ENCODE assay signal across 8 cellular contexts in genomic region chr1:9242338-9242969, GRCh38. TPM values are rescaled to one million over a fixed set of nuclear protein-coding genes. Genes with fewer than 3 reads are reported as not detected.
DNase-seq lines count a peak whose midpoint lies in the region; ATAC-seq, FAIRE-seq and TF ChIP-seq lines count a peak whose summit lies in the region.

No MANE protein-coding gene starts in this region.

- H3K9ac ChIP-seq in kidney (ENCODE audit: low read length in 2 of 2), result peak overlapping the region in 1 of 2 donors; percentile 56

- H3K27me3 Mint-ChIP-seq in CD4-positive, alpha-beta memory T cell, result no peaks in the 10 kb centered on the region

- H3K9me3 ChIP-seq in breast epithelium (no peaks in the 10 kb centered on the region), kidney (ENCODE audit: control insufficient read depth in 1 of 2, low read length in 2 of 2) (no peaks in the 10 kb centered on the region)
- no peaks in the 10 kb centered on the region for H3K9me3 ChIP-seq in CD4-positive, alpha-beta memory T cell (ENCODE audit: control insufficient read depth in 1 of 2, low read length in 2 of 2)

- FAIRE-seq in kidney (lab: Jason Lieb, UNC), result no peak

- H3K9me3 Mint-ChIP-seq in CD4-positive, alpha-beta memory T cell, result no peaks in the 10 kb centered on the region

- no peak for TF ChIP-seq POLR2A in breast epithelium (IDR thresholded peaks at IDR 0.05)

- intact Hi-C loops in breast epithelium (cut with DNase I; ENCODE audit: low total_unique reads) (no loop called here), kidney (cut with DNase I) (no loop called here), sciatic nerve (cut with DNase I) (no loop called here)
- intact Hi-C loops in CD4-positive, alpha-beta memory T cell (cut with micrococcal nuclease), result no loop called here

- H3K4me1 ChIP-seq in breast epithelium (peaks cover 0 to 40% of the 10 kb centered on the region in 2 donors), kidney (ENCODE audit: control insufficient read depth in 1 of 2, insufficient read depth in 1 of 2, low read depth in 1 of 2, low read length in 2 of 2) (peaks cover 24 to 26% of the 10 kb centered on the region in 2 donors)
- peaks cover 40% of the 10 kb centered on the region for H3K4me1 ChIP-seq in CD4-positive, alpha-beta memory T cell (ENCODE audit: insufficient read depth, low read length)

- peaks cover 6 to 7% of the 10 kb centered on the region in 2 donors for H3K36me3 Mint-ChIP-seq in CD4-positive, alpha-beta memory T cell

- POLR2A ChIA-PET in CD4-positive, alpha-beta memory T cell (lab: Charles Lee; ENCODE audit: partially characterized antibody), result no interaction called here

- H3K36me3 ChIP-seq in breast epithelium (no peaks in the 10 kb centered on the region), kidney (ENCODE audit: control insufficient read depth in 1 of 2, insufficient read depth in 2 of 2, low read length in 2 of 2) (peaks cover 5 to 6% of the 10 kb centered on the region in 2 donors)
- H3K36me3 ChIP-seq in CD4-positive, alpha-beta memory T cell (ENCODE audit: insufficient read depth, low read length), result no peaks in the 10 kb centered on the region

- H3K4me1 Mint-ChIP-seq in CD4-positive, alpha-beta memory T cell, result peaks cover 32 to 49% (median 41%) of the 10 kb centered on the region in 4 donors

- no peaks in the 10 kb centered on the region for H3K27me3 ChIP-seq in breast epithelium
- H3K27me3 ChIP-seq in CD4-positive, alpha-beta memory T cell (ENCODE audit: insufficient read depth, low read length), result no peaks in the 10 kb centered on the region

- ATAC-seq in sciatic nerve (peak; percentile 84), HG03039 (IDR thresholded peaks at IDR 0.05; ENCODE audit: unreplicated experiment) (no peak)

- H3K27ac ChIP-seq in breast epithelium, result peak overlapping the region; percentile 77 to 90
- H3K27ac ChIP-seq in kidney (ENCODE audit: low read depth in 2 of 2, low read length in 2 of 2), result peak overlapping the region; percentile 53 to 73
- no peak overlapping the region for H3K27ac ChIP-seq in CD4-positive, alpha-beta memory T cell (ENCODE audit: low read depth, low read length)

- H3K27ac Mint-ChIP-seq in CD4-positive, alpha-beta memory T cell, result no peak overlapping the region

- CTCF ChIA-PET in CD4-positive, alpha-beta memory T cell (lab: Charles Lee; ENCODE audit: partially characterized antibody), result no interaction called here

- in situ Hi-C loops in G401 (cut with HindIII; ENCODE audit: low sequenced_read_pairs) (no loop called here), ACHN (cut with HindIII; ENCODE audit: low pct_ligation_motif_present, low pct_unique_long_range_greater_than_20kb, low sequenced_read_pairs) (no loop called here)

- TF ChIP-seq CTCF in breast epithelium (IDR thresholded peaks at IDR 0.05) (no peak), kidney (IDR thresholded peaks at IDR 0.05; ENCODE audit: borderline replicate concordance, extremely low read depth, insufficient read depth) (no peak)

- H3K4me3 Mint-ChIP-seq in CD4-positive, alpha-beta memory T cell, result no peak overlapping the region

- H3K4me3 ChIP-seq in breast epithelium, result peak overlapping the region; percentile 13 to 28 (median 22)
- H3K4me3 ChIP-seq in kidney (ENCODE audit: low read length in 2 of 2), result no peak overlapping the region
- H3K4me3 ChIP-seq in CD4-positive, alpha-beta memory T cell (ENCODE audit: low read length in 2 of 2), result no peak overlapping the region

- DNase-seq in G401 (ENCODE audit: low spot score) (peak; percentile 50), breast epithelium (ENCODE audit: low spot score in 2 of 2) (peak; percentile 56 to 65), kidney (peak; percentile 82), sciatic nerve (ENCODE audit: low spot score) (no peak), GM19240 (ENCODE audit: insufficient read length, low spot score) (no peak), ACHN (no peak)
- no peak for DNase-seq in CD4-positive, alpha-beta memory T cell

RNA-seq across cellular contexts. Expression of gene H6PD, which starts 7.9 kb away (rescaled TPM):
- total RNA-seq in G401 (2014; rRNA removed; shearing (Covaris generic)), result 14.0 and 17.6 TPM in 2 replicates
- total RNA-seq in breast epithelium, result 10 to 100 TPM; 46.4 to 77.4 (median 49.5) TPM
- total RNA-seq in kidney, result 64.3 TPM
- 5.7 TPM for polyA plus RNA-seq in kidney (ENCODE audit: insufficient read depth, low read depth, low replicate concordance)
- total RNA-seq in sciatic nerve, result 52.9 TPM
- total RNA-seq in CD4-positive, alpha-beta memory T cell, result 10 to 100 TPM; 17.3 to 18.8 TPM
- 10 to 100 TPM in 1 of 2 donors, 1 to 10 TPM in 1; 5.5 to 14.0 TPM for polyA plus RNA-seq in CD4-positive, alpha-beta memory T cell

RNA-seq across cellular contexts. Expression of gene SPSB1, which starts 50.2 kb away (rescaled TPM):
- 25.1 and 38.8 TPM in 2 replicates for total RNA-seq in G401 (2014; rRNA removed; shearing (Covaris generic))
- total RNA-seq in breast epithelium (10 to 100 TPM; 30.6 to 52.5 (median 34.4) TPM), kidney (25.9 TPM), sciatic nerve (20.1 TPM)
- polyA plus RNA-seq in kidney (ENCODE audit: insufficient read depth, low read depth, low replicate concordance), result 12.7 TPM
- total RNA-seq in CD4-positive, alpha-beta memory T cell, result 1 to 10 TPM; 3.3 to 4.1 TPM
- polyA plus RNA-seq in CD4-positive, alpha-beta memory T cell, result 1 to 10 TPM; 2.8 to 4.5 TPM

Comparison
In these comparisons a context has a peak if more than half of its experiments do, and no peak if none do; other contexts are left out.
1. DNase-seq: peak in G401 (single experiment), breast epithelium (2 of 2) and kidney (single experiment); none in sciatic nerve (single experiment), CD4-positive, alpha-beta memory T cell (0 of 5), GM19240 (single experiment) and ACHN (single experiment).
2. H3K4me3 ChIP-seq: peak in breast epithelium (3 of 3); none in kidney (0 of 2) and CD4-positive, alpha-beta memory T cell (0 of 2).